10 cellular contexts compared by ENCODE assay signal in genomic region chr17:37392024-37392590, GRCh38. TPM values are rescaled to one million over a fixed set of nuclear protein-coding genes. Genes with fewer than 3 reads are reported as not detected.
DNase-seq lines count a peak whose midpoint lies in the region; ATAC-seq, FAIRE-seq and TF ChIP-seq lines count a peak whose summit lies in the region.
"Had no signal": no experiment of that assay in that cellular context is flagged by ENCODE, and none has a peak within 500 bp of the region (broad histone marks: within the 10 kb centered on the region; RNA-seq: fewer than 3 reads in every experiment).

No MANE protein-coding gene starts in this region.

- H3K27me3 ChIP-seq in astrocyte (ENCODE audit: insufficient read depth, low read length): no peaks in the 10 kb centered on the region

- DNase-seq in DMS79 treated with DMSO at 0.1 percent for 48 hours (lab: John Stamatoyannopoulos, UW) (peak; percentile 49), astrocyte (ENCODE audit: low read depth) (peak; percentile 92), mesothelial cell of epicardium (ENCODE audit: low spot score in 2 of 2, unreplicated experiment in 2 of 2) (no peak), NCI-H128 (lab: John Stamatoyannopoulos, UW; ENCODE audit: unreplicated experiment) (no peak), SK-N-DZ (ENCODE audit: low spot score) (no peak)

- TF ChIP-seq CTCF in astrocyte (IDR thresholded peaks at IDR 0.05; ENCODE audit: insufficient read depth, low read depth, low read length) (no peak), mesothelial cell of epicardium (IDR thresholded peaks at IDR 0.05; ENCODE audit: unreplicated experiment) (no peak)

- H3K4me3 Mint-ChIP-seq in astrocyte (ENCODE audit: unreplicated experiment) (no peak overlapping the region), mesothelial cell of epicardium (no peak overlapping the region)
- H3K4me3 Mint-ChIP-seq: activated naive CD4-positive, alpha-beta T cell treated with anti-CD3 and anti-CD28 coated beads, Interleukin-2, amount 50 U/mL, for 24 hours had no signal

- H3K9me3 Mint-ChIP-seq in astrocyte (ENCODE audit: unreplicated experiment) (no peaks in the 10 kb centered on the region), mesothelial cell of epicardium (no peaks in the 10 kb centered on the region)
- H3K9me3 Mint-ChIP-seq: activated naive CD4-positive, alpha-beta T cell treated with anti-CD3 and anti-CD28 coated beads, Interleukin-2, amount 50 U/mL, for 24 hours had no signal

- no peaks in the 10 kb centered on the region for H3K36me3 ChIP-seq in astrocyte (ENCODE audit: insufficient read depth, low read length)

- H3K4me1 Mint-ChIP-seq in astrocyte (ENCODE audit: low read depth, unreplicated experiment) (peaks cover 22% of the 10 kb centered on the region), mesothelial cell of epicardium (peaks cover 13% of the 10 kb centered on the region)

- H3K79me2 ChIP-seq in astrocyte (ENCODE audit: insufficient read depth, low read length): no peaks in the 10 kb centered on the region

- FAIRE-seq in astrocyte (lab: Jason Lieb, UNC): no peak

- H3K27ac ChIP-seq in astrocyte (ENCODE audit: low read depth, low read length): peak overlapping the region; percentile 37

- peak overlapping the region; percentile 67 for H3K4me2 ChIP-seq in astrocyte (ENCODE audit: low read length)

- H3K27ac Mint-ChIP-seq in astrocyte (ENCODE audit: unreplicated experiment) (no peak overlapping the region), mesothelial cell of epicardium (peak overlapping the region; percentile 2)
- H3K27ac Mint-ChIP-seq: activated naive CD4-positive, alpha-beta T cell treated with anti-CD3 and anti-CD28 coated beads, Interleukin-2, amount 50 U/mL, for 24 hours had no signal

- no peak overlapping the region for H3K4me3 ChIP-seq in astrocyte (ENCODE audit: insufficient read depth, low read depth, low read length)

- ATAC-seq in HG02870 (IDR thresholded peaks at IDR 0.05; ENCODE audit: unreplicated experiment) (peak; percentile 57), HG03469 (IDR thresholded peaks at IDR 0.05; ENCODE audit: unreplicated experiment) (no peak), HG02970 (IDR thresholded peaks at IDR 0.05; ENCODE audit: low FRiP score, unreplicated experiment) (no peak)
- ATAC-seq: left lobe of liver had no signal

- H3K4me1 ChIP-seq in astrocyte (ENCODE audit: insufficient read depth, low read length): peaks cover 24% of the 10 kb centered on the region

- H3K36me3 Mint-ChIP-seq in astrocyte (ENCODE audit: low read depth, unreplicated experiment) (no peaks in the 10 kb centered on the region), mesothelial cell of epicardium (no peaks in the 10 kb centered on the region)
- H3K36me3 Mint-ChIP-seq: activated naive CD4-positive, alpha-beta T cell treated with anti-CD3 and anti-CD28 coated beads, Interleukin-2, amount 50 U/mL, for 24 hours had no signal

- H4K20me1 ChIP-seq in astrocyte (ENCODE audit: insufficient read depth, low read length): peaks cover 3% of the 10 kb centered on the region

- H3K9me3 ChIP-seq in astrocyte (ENCODE audit: insufficient read depth, low read depth, low read length): no peaks in the 10 kb centered on the region

- H3K9ac ChIP-seq in astrocyte (ENCODE audit: low read length): no peak overlapping the region

- no peaks in the 10 kb centered on the region for H3K27me3 Mint-ChIP-seq in astrocyte (ENCODE audit: low read depth, unreplicated experiment)
- no peaks in the 10 kb centered on the region for H3K27me3 Mint-ChIP-seq in mesothelial cell of epicardium (ENCODE audit: low read depth)
- H3K27me3 Mint-ChIP-seq: activated naive CD4-positive, alpha-beta T cell treated with anti-CD3 and anti-CD28 coated beads, Interleukin-2, amount 50 U/mL, for 24 hours had no signal

- no peak overlapping the region for H2AFZ ChIP-seq in astrocyte (ENCODE audit: low read depth, low read length)

RNA-seq across cellular contexts. Expression of gene ACACA, which starts 14.5 kb away (rescaled TPM):
- 74.3 and 88.3 TPM in 2 replicates for total RNA-seq in astrocyte
- total RNA-seq in mesothelial cell of epicardium: 124 to 132 TPM (median 127 TPM) in 3 replicates
- 40.0 and 40.5 TPM in 2 replicates for polyA plus RNA-seq in SK-N-DZ (2014; cell fraction: cytosol; rRNA removed)
- polyA plus RNA-seq in SK-N-DZ (2014; cell fraction: nucleus; rRNA removed): 28.1 and 42.1 TPM in 2 replicates

RNA-seq across cellular contexts. Expression of gene TADA2A, which starts 14.6 kb away (rescaled TPM):
- total RNA-seq in astrocyte (14.0 TPM in 2 replicates), mesothelial cell of epicardium (25.2 to 28.9 TPM (median 26.8 TPM) in 3 replicates)
- 19.3 and 20.9 TPM in 2 replicates for polyA plus RNA-seq in SK-N-DZ (2014; cell fraction: cytosol; rRNA removed)
- polyA plus RNA-seq in SK-N-DZ (2014; cell fraction: nucleus; rRNA removed): 30.2 and 36.9 TPM in 2 replicates

RNA-seq across cellular contexts. Expression of gene C17orf78, which starts 16.3 kb away (rescaled TPM):
- total RNA-seq in astrocyte: not detected in 2 replicates
- total RNA-seq in mesothelial cell of epicardium: not detected in 3 replicates
- polyA plus RNA-seq in SK-N-DZ (2014; cell fraction: cytosol; rRNA removed): not detected in 2 replicates
- not detected in 2 replicates for polyA plus RNA-seq in SK-N-DZ (2014; cell fraction: nucleus; rRNA removed)
- total RNA-seq: left lobe of liver had no signal

Comparison
In these comparisons a context has a peak if more than half of its experiments do, and no peak if none do; other contexts are left out.
1. DNase-seq: peak in DMS79 treated with DMSO at 0.1 percent for 48 hours (single experiment) and astrocyte (single experiment); none in mesothelial cell of epicardium (0 of 2), NCI-H128 (single experiment) and SK-N-DZ (single experiment).